ENCODE assay signal across 22 cellular contexts in genomic region chr2:188506843-188507242, GRCh38.
"Had no signal": no experiment of that assay in that cellular context is flagged by ENCODE, and none has a peak within 500 bp of the region (broad histone marks: within the 10 kb centered on the region; RNA-seq: fewer than 3 reads in every experiment).

No MANE protein-coding gene starts in this region.

- H3K36me3 Mint-ChIP-seq: naive B cell had no signal

- H3K9me3 Mint-ChIP-seq: endodermal cell, naive B cell, nephron progenitor cell had no signal

- H3K4me1 Mint-ChIP-seq: naive B cell, nephron progenitor cell had no signal

- H3K27me3 Mint-ChIP-seq: naive B cell had no signal

- H3K27ac ChIP-seq: hepatocyte, right atrium auricular region, sigmoid colon, skin epidermis, stomach, thoracic aorta, transverse colon had no signal

- H3K9me3 ChIP-seq: right atrium auricular region, sigmoid colon, stomach, thoracic aorta, transverse colon had no signal

- H3K27ac Mint-ChIP-seq: endodermal cell, naive B cell, nephron progenitor cell had no signal

- ATAC-seq: left lobe of liver had no signal

- H3K4me3 ChIP-seq: coronary artery, hepatocyte, right atrium auricular region, sigmoid colon, skin epidermis, stomach, thoracic aorta, transverse colon had no signal

- H3K4me2 ChIP-seq: hepatocyte had no signal

- H3K36me3 ChIP-seq: right atrium auricular region, sigmoid colon, stomach, thoracic aorta, transverse colon had no signal

- H3K27me3 ChIP-seq: hepatocyte, right atrium auricular region, sigmoid colon, stomach, transverse colon had no signal

- DNase-seq: effector CD4-positive, alpha-beta T cell; endodermal cell; erythroblast; foreskin melanocyte; head of caudate nucleus; kidney glomerular epithelial cell; mammary epithelial cell; naive B cell; nephron progenitor cell; posterior cingulate gyrus; sigmoid colon; stimulated activated CD4-positive, alpha-beta T cell treated with anti-CD3 and anti-CD28 coated beads, Interleukin-12 subunit alpha, Interleukin-12 subunit beta, amount 100 ng/mL, for 4 hours; stimulated activated naive CD4-positive, alpha-beta T cell; stomach; substantia nigra; transverse colon had no signal

- H2AFZ ChIP-seq: hepatocyte had no signal

- H3K79me2 ChIP-seq: hepatocyte had no signal

- H3K4me3 Mint-ChIP-seq: endodermal cell, naive B cell, nephron progenitor cell had no signal

- H3K4me1 ChIP-seq: right atrium auricular region, transverse colon had no signal
